ENCODE assay signal across 14 cellular contexts in genomic region chr19:43551399-43552197, GRCh38. TPM values are rescaled to one million over a fixed set of nuclear protein-coding genes. Genes with fewer than 3 reads are reported as not detected.
"Had no signal": no experiment of that assay in that cellular context is flagged by ENCODE, and none has a peak within 500 bp of the region (broad histone marks: within the 10 kb centered on the region; RNA-seq: fewer than 3 reads in every experiment).

No MANE protein-coding gene starts in this region.

- H3K27ac Mint-ChIP-seq: activated CD8-positive, alpha-beta T cell treated with anti-CD3 and anti-CD28 coated beads, Interleukin-2, amount 10 ng/mL, durations not matched to agents 7 days and 5 days had no signal

- ATAC-seq: activated CD8-positive, alpha-beta T cell treated with anti-CD3 and anti-CD28 coated beads, Interleukin-2, amount 10 ng/mL, durations not matched to agents 7 days and 5 days; right cardiac atrium had no signal

- DNase-seq: activated CD8-positive, alpha-beta memory T cell treated with anti-CD3 and anti-CD28 coated beads, Interleukin-2, amount 50 U/mL, for 48 hours; activated CD8-positive, alpha-beta T cell treated with anti-CD3 and anti-CD28 coated beads, Interleukin-2, amount 10 ng/mL, durations not matched to agents 7 days and 5 days; activated effector memory CD4-positive, alpha-beta T cell treated with anti-CD3 and anti-CD28 coated beads, Interleukin-2, amount 50 U/mL, for 16 hours; adrenal gland; central memory CD4-positive, alpha-beta T cell; cortex of kidney; effector memory CD4-positive, alpha-beta T cell; right cardiac atrium; stimulated activated CD4-positive, alpha-beta T cell treated with anti-CD3 and anti-CD28 coated beads, Interleukin-1b, Interleukin-23, amount 100 ng/mL, for 48 hours; stimulated activated naive CD4-positive, alpha-beta T cell treated with Interleukin-2 at 50 U/mL for 16 hours; T-helper 9 cell had no signal

- H3K4me3 Mint-ChIP-seq: activated CD8-positive, alpha-beta T cell treated with anti-CD3 and anti-CD28 coated beads, Interleukin-2, amount 10 ng/mL, durations not matched to agents 7 days and 5 days had no signal

RNA-seq across cellular contexts. Expression of gene ZNF575, which starts 18.6 kb away (rescaled TPM):
- total RNA-seq: epithelial cell of proximal tubule, hepatocyte, SK-MEL-5 had no signal

RNA-seq across cellular contexts. Expression of gene PINLYP, which starts 24.0 kb away (rescaled TPM):
- total RNA-seq: SK-MEL-5 had no signal
